In genomic region chr1:62327360-62328051, GRCh38 we compare ENCODE assay signal across 1 cellular context.
TF ChIP-seq lines count a peak whose summit lies in the region.

No MANE protein-coding gene starts in this region.

TF ChIP-seq in HepG2, 621 proteins besides CTCF, POLR2A, EP300 and RAD21 (continued from another document and continues in another):
- TF ChIP-seq CBFB (CRISPR knock-in tag; IDR thresholded peaks at IDR 0.05) (no peak), ONECUT2 (CRISPR knock-in tag; IDR thresholded peaks at IDR 0.05) (no peak), MAFF (IDR thresholded peaks at IDR 0.05; ENCODE audit: low read depth, low read length) (no peak), MZF1 (CRISPR knock-in tag; IDR thresholded peaks at IDR 0.05; ENCODE audit: borderline replicate concordance) (no peak), ARNT2 (CRISPR knock-in tag; IDR thresholded peaks at IDR 0.05; ENCODE audit: low read depth) (0 out of 2 replicates have a peak, but pooled peaks have one; percentile 57), ZNF446 (CRISPR knock-in tag; IDR thresholded peaks at IDR 0.05) (no peak), BCL3 (CRISPR knock-in tag; IDR thresholded peaks at IDR 0.05) (peak; percentile 51; the same call in 1 of the 2 replicates), ZNF616 (CRISPR knock-in tag; IDR thresholded peaks at IDR 0.05; ENCODE audit: low read depth) (0 out of 2 replicates have a peak, but pooled peaks have one; percentile 38), ZFP1 (CRISPR knock-in tag; IDR thresholded peaks at IDR 0.05) (no peak), KLF16 (CRISPR knock-in tag; IDR thresholded peaks at IDR 0.05) (0 out of 4 replicates have a peak, but pooled peaks of 1 of the 2 experiments have one; percentile 22), ZNF460 (CRISPR knock-in tag; IDR thresholded peaks at IDR 0.05; ENCODE audit: borderline replicate concordance) (no peak), MNT (IDR thresholded peaks at IDR 0.05) (no peak), TFE3 (CRISPR knock-in tag; IDR thresholded peaks at IDR 0.05) (no peak), ZIK1 (CRISPR knock-in tag; IDR thresholded peaks at IDR 0.05; ENCODE audit: borderline replicate concordance, low read depth) (peak; percentile 52; the same call in 1 of the 2 replicates), ZMYM2 (CRISPR knock-in tag; IDR thresholded peaks at IDR 0.05) (no peak), ATRX (CRISPR knock-in tag; IDR thresholded peaks at IDR 0.05; ENCODE audit: borderline replicate concordance) (no peak), ZSCAN25 (CRISPR knock-in tag; IDR thresholded peaks at IDR 0.05) (no peak), ZNF282 (IDR thresholded peaks at IDR 0.05; ENCODE audit: partially characterized antibody) (no peak), KLF13 (CRISPR knock-in tag; IDR thresholded peaks at IDR 0.05) (no peak), ZFYVE20 (CRISPR knock-in tag; IDR thresholded peaks at IDR 0.05; ENCODE audit: borderline replicate concordance, low read depth) (no peak), THYN1 (CRISPR knock-in tag; IDR thresholded peaks at IDR 0.05; ENCODE audit: borderline replicate concordance, low read depth) (no peak), ZNF513 (CRISPR knock-in tag; conservative IDR thresholded peaks at IDR 0.05) (no peak), ATF3 (CRISPR knock-in tag; IDR thresholded peaks at IDR 0.05) (no peak), BATF2 (CRISPR knock-in tag; IDR thresholded peaks at IDR 0.05) (no peak), STAT6 (CRISPR knock-in tag; IDR thresholded peaks at IDR 0.05; ENCODE audit: borderline replicate concordance) (no peak), ZNF678 (CRISPR knock-in tag; IDR thresholded peaks at IDR 0.05) (no peak), PHF20 (CRISPR knock-in tag; IDR thresholded peaks at IDR 0.05) (no peak), KLF6 (CRISPR knock-in tag; IDR thresholded peaks at IDR 0.05) (no peak), KDM2A (CRISPR knock-in tag; IDR thresholded peaks at IDR 0.05; ENCODE audit: borderline replicate concordance, low read depth) (0 out of 2 replicates have a peak, but pooled peaks have one; percentile 16), KAT7 (CRISPR knock-in tag; IDR thresholded peaks at IDR 0.05; ENCODE audit: borderline replicate concordance) (no peak), ZNF280B (CRISPR knock-in tag; IDR thresholded peaks at IDR 0.05; ENCODE audit: borderline replicate concordance) (peak; percentile 88), SRSF1 (optimal IDR thresholded peaks at IDR 0.05; ENCODE audit: low read depth, low read length) (no peak), ZNF18 (CRISPR knock-in tag; IDR thresholded peaks at IDR 0.05; ENCODE audit: insufficient replicate concordance) (no peak), RBM39 (IDR thresholded peaks at IDR 0.05; ENCODE audit: low read depth, low read length, poor library complexity, severe bottlenecking) (no peak), ZNF143 (CRISPR knock-in tag; IDR thresholded peaks at IDR 0.05) (no peak), MTERF4 (CRISPR knock-in tag; IDR thresholded peaks at IDR 0.05) (peak; percentile 70), MYC (CRISPR knock-in tag; IDR thresholded peaks at IDR 0.05; ENCODE audit: borderline replicate concordance) (no peak), ZNF414 (CRISPR knock-in tag; IDR thresholded peaks at IDR 0.05) (no peak), ZSCAN20 (CRISPR knock-in tag; IDR thresholded peaks at IDR 0.05; ENCODE audit: borderline replicate concordance) (no peak), SAFB2 (CRISPR knock-in tag; IDR thresholded peaks at IDR 0.05; ENCODE audit: borderline replicate concordance, low read depth) (0 out of 2 replicates have a peak, but pooled peaks have one; percentile 28), SYNCRIP (IDR thresholded peaks at IDR 0.05; ENCODE audit: insufficient read depth, low read depth, low read length) (no peak), ZNF512B (CRISPR knock-in tag; IDR thresholded peaks at IDR 0.05; ENCODE audit: borderline replicate concordance) (0 out of 2 replicates have a peak, but pooled peaks have one; percentile 26), ZNF780A (CRISPR knock-in tag; IDR thresholded peaks at IDR 0.05) (no peak)
